In the genomic region with DNA sequence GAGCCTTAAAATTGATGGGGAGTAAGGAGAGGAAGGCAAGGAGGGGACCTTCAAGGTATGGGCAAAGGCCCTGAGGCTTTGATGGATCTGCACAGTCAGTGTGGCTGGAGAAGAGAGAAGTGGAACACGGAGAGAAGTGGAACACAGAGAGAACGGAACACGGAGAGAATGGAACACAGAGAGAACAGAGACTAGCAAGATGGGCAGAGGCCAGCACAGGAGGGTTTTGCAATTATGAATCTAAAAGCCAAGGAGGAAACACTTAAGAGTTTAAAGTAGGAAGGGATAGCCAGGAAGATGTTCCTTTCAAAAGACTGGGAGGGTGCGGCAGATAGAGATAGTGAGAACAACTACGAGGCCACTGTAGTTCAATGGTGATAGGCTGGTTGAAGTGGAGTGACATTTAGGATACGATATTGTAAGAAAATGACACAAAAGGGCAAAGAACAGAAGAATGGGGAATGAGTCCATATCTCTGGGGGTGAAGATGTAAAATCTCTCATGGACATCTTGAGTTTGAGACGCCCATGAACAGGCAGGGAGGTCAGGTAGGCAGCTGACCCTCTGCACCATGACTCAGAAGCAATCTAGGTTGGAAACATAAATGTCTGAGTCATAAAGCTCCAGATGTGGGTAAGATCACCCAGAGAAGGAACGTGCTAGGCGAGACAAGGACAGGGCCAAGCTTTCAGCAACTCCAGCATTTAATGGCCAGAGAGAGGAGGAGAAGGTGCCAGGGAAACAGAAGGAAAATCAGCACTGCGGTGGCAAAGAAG, we compare ENCODE assay signal across 8 cellular contexts. TPM values are rescaled to one million over a fixed set of nuclear protein-coding genes. Genes with fewer than 3 reads are reported as not detected.
DNase-seq lines count a peak whose midpoint lies in the region; ATAC-seq and TF ChIP-seq lines count a peak whose summit lies in the region.

No MANE protein-coding gene starts in this region.

- TF ChIP-seq CTCF in GM23338 (conservative IDR thresholded peaks at IDR 0.05; ENCODE audit: low read depth in 2 of 2) = no peak
- no peak for TF ChIP-seq CTCF in fibroblast of mammary gland (conservative IDR thresholded peaks at IDR 0.05; ENCODE audit: control insufficient read depth, insufficient read depth, low read depth, low read length)
- TF ChIP-seq CTCF in thyroid gland (IDR thresholded peaks at IDR 0.05) = no peak

- ATAC-seq in GM23338 = no peak
- ATAC-seq in HG03439 (IDR thresholded peaks at IDR 0.05; ENCODE audit: unreplicated experiment) = no peak
- no peak for ATAC-seq in GM21423 (IDR thresholded peaks at IDR 0.05; ENCODE audit: unreplicated experiment)

- DNase-seq in GM23338 (ENCODE audit: low spot score) (no peak), SW 1271 (lab: John Stamatoyannopoulos, UW) (peak; percentile 70 to 92), fibroblast of mammary gland (ENCODE audit: low read depth) (peak; percentile 97), thyroid gland (no peak)
- no peak for DNase-seq in activated effector memory CD4-positive, alpha-beta T cell treated with anti-CD3 and anti-CD28 coated beads, Interleukin-2, amount 50 U/mL, for 16 hours

- H3K9me2 ChIP-seq in GM23338 (ENCODE audit: insufficient read depth) = no peaks in the 10 kb centered on the region

- H3K27ac Mint-ChIP-seq in GM23338 = peak overlapping the region; percentile 35

- peak overlapping the region; percentile 88 for H3K27ac ChIP-seq in GM23338 (ENCODE audit: low read depth)
- H3K27ac ChIP-seq in skin epidermis = peak overlapping the region in 18 of 21 experiments; percentile 32 to 94 (median 54)
- H3K27ac ChIP-seq in thyroid gland = peak overlapping the region in 1 of 3 donors; percentile 22

- peaks cover 100% of the 10 kb centered on the region for H3K79me2 ChIP-seq in GM23338 (replicated peaks; ENCODE audit: insufficient read depth)

- H3K36me3 Mint-ChIP-seq in GM23338 (ENCODE audit: low read depth) = peaks cover 72% of the 10 kb centered on the region

- no peak overlapping the region for H2AFZ ChIP-seq in GM23338

- peaks cover 25% of the 10 kb centered on the region; the same call in 1 of the 2 replicates for H3F3A ChIP-seq in GM23338 (replicated peaks; ENCODE audit: low read depth)

- no peaks in the 10 kb centered on the region for H3K9me3 Mint-ChIP-seq in GM23338

- H3K4me3 ChIP-seq in GM23338 (no peak overlapping the region), fibroblast of mammary gland (ENCODE audit: control insufficient read depth, low read depth, low read length) (no peak overlapping the region), skin epidermis (no peak overlapping the region), thyroid gland (replicated peaks in 1 of 3) (no peak overlapping the region)

- no peaks in the 10 kb centered on the region for H3K27me3 ChIP-seq in GM23338 (ENCODE audit: insufficient read depth)
- no peaks in the 10 kb centered on the region for H3K27me3 ChIP-seq in thyroid gland

- peaks cover 62% of the 10 kb centered on the region for H3K4me1 Mint-ChIP-seq in GM23338

- peaks cover 35% of the 10 kb centered on the region for H4K20me1 ChIP-seq in GM23338 (replicated peaks; ENCODE audit: insufficient read depth)

- H3K27me3 Mint-ChIP-seq in GM23338 (ENCODE audit: insufficient read depth, low read depth, poor library complexity) = peaks cover 8% of the 10 kb centered on the region

- no peak overlapping the region; the same call in 2 of the 3 replicates for H3K4me3 Mint-ChIP-seq in GM23338

- intact Hi-C loops in thyroid gland (cut with DNase I) = no loop called here

- no peaks in the 10 kb centered on the region for H3K9me3 ChIP-seq in thyroid gland

- no peak for TF ChIP-seq POLR2A in thyroid gland (IDR thresholded peaks at IDR 0.05)

- 88 to 91% methylated on average over 10 of the region's 10 CpGs for WGBS in thyroid gland, 2 donors

- peak overlapping the region; percentile 67 for H3K4me2 ChIP-seq in GM23338

- H3K36me3 ChIP-seq in GM23338 (ENCODE audit: insufficient read depth) (peaks cover 11% of the 10 kb centered on the region), thyroid gland (no peaks in the 10 kb centered on the region)

- H3K4me1 ChIP-seq in GM23338 (ENCODE audit: insufficient read depth) (peaks cover 63% of the 10 kb centered on the region), thyroid gland (peaks cover 9 to 53% of the 10 kb centered on the region in 2 donors)

TF ChIP-seq in GM23338, 12 proteins besides CTCF, POLR2A, EP300 and RAD21:
- TF ChIP-seq EZH2 (IDR thresholded peaks at IDR 0.05; ENCODE audit: low read depth, unreplicated experiment) = no peak
- TF ChIP-seq NANOG (IDR thresholded peaks at IDR 0.05; ENCODE audit: borderline replicate concordance) = no peak
- no peak for TF ChIP-seq ZNF462 (CRISPR knock-in tag; IDR thresholded peaks at IDR 0.05)
- TF ChIP-seq ZNF331 (CRISPR knock-in tag; IDR thresholded peaks at IDR 0.05; ENCODE audit: low read depth) = no peak
- TF ChIP-seq, protein P1, sequence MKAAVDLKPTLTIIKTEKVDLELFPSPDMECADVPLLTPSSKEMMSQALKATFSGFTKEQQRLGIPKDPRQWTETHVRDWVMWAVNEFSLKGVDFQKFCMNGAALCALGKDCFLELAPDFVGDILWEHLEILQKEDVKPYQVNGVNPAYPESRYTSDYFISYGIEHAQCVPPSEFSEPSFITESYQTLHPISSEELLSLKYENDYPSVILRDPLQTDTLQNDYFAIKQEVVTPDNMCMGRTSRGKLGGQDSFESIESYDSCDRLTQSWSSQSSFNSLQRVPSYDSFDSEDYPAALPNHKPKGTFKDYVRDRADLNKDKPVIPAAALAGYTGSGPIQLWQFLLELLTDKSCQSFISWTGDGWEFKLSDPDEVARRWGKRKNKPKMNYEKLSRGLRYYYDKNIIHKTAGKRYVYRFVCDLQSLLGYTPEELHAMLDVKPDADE (IDR thresholded peaks at IDR 0.05) = no peak
- no peak for TF ChIP-seq ZNF114 (CRISPR knock-in tag; IDR thresholded peaks at IDR 0.05)
- TF ChIP-seq STAT1 (IDR thresholded peaks at IDR 0.05; ENCODE audit: unreplicated experiment) = no peak
- TF ChIP-seq EZH2phosphoT487 (IDR thresholded peaks at IDR 0.05; ENCODE audit: unreplicated experiment) = no peak
- TF ChIP-seq JUNB (IDR thresholded peaks at IDR 0.05; ENCODE audit: unreplicated experiment) = no peak

RNA-seq across cellular contexts. Expression of gene ZMYND8, which starts 25.4 kb away (rescaled TPM):
- 64.2 and 70.9 TPM in 2 replicates for total RNA-seq in GM23338 (2014; rRNA removed; shearing (Covaris generic))
- polyA plus RNA-seq in GM23338 (2016; fragmentation: Nextera tagmentation; extraction: Ambion mirVana) = 122 and 128 TPM in 2 replicates
- 10 to 100 TPM; 29.7 to 42.4 (median 30.9) TPM for total RNA-seq in thyroid gland

Comparison
In these comparisons a context has a peak if more than half of its experiments do, and no peak if none do; other contexts are left out.
1. DNase-seq: peak in SW 1271 (2 of 2) and fibroblast of mammary gland (single experiment); none in GM23338 (single experiment), activated effector memory CD4-positive, alpha-beta T cell treated with anti-CD3 and anti-CD28 coated beads, Interleukin-2, amount 50 U/mL, for 16 hours (single experiment) and thyroid gland (0 of 2).